In the genomic region with DNA sequence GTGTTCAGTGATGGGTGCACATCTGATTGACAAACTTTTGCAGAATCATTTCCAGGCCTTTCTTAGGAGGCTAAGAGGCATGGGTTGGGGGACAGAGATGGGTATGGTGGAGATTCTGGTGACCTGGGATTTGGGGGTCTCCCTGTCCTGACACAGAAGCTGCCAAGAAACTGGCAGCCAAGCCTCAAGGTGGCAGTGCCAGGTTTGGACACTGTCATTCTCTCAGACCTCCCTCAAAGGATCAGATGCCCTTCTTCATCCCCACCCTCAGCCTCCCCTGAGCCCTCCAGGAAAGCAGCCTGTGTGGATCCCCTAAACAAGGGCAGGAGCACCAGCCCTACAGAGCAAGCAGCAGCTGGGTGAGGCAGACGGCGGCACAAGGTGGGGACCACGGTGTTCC, we compare ENCODE assay signal across 36 cellular contexts. TPM values are rescaled to one million over a fixed set of nuclear protein-coding genes. Genes with fewer than 3 reads are reported as not detected.
"Had no signal": no experiment of that assay in that cellular context is flagged by ENCODE, and none has a peak within 500 bp of the region (broad histone marks: within the 10 kb centered on the region; RNA-seq: fewer than 3 reads in every experiment).

No MANE protein-coding gene starts in this region.

- H3K27ac ChIP-seq: adrenal gland, cardiac muscle cell, VCaP had no signal

- DNase-seq: activated B cell treated with CpG ODN at 0.5 μM for 24 hours; activated CD4-positive, alpha-beta memory T cell treated with anti-CD3 and anti-CD28 coated beads for 36 hours; activated CD4-positive, alpha-beta T cell treated with anti-CD3 and anti-CD28 coated beads for 4 hours; activated CD4-positive, alpha-beta T cell treated with anti-CD3 and anti-CD28 coated beads, Interleukin-2, amount 50 U/mL, for 1 hour; activated CD4-positive, alpha-beta T cell treated with anti-CD3 and anti-CD28 coated beads, Interleukin-2, amount 50 U/mL, for 4 hours; activated CD4-positive, CD25-positive, alpha-beta regulatory T cell treated with anti-CD3 and anti-CD28 coated beads, Interleukin-2, amount 50 U/mL, for 72 hours; activated CD8-positive, alpha-beta memory T cell treated with anti-CD3 and anti-CD28 coated beads, Interleukin-2, amount 50 U/mL, for 4 hours; activated effector memory CD4-positive, alpha-beta T cell treated with anti-CD3 and anti-CD28 coated beads, Interleukin-2, amount 50 U/mL, for 16 hours; activated gamma-delta T cell treated with Interleukin-2 at 50 U/mL for 16 hours; activated naive CD4-positive, alpha-beta T cell; activated naive CD4-positive, alpha-beta T cell treated with anti-CD3 and anti-CD28 coated beads for 36 hours; activated naive CD4-positive, alpha-beta T cell treated with anti-CD3 and anti-CD28 coated beads, Interleukin-2, amount 50 U/mL, for 16 hours; activated naive CD8-positive, alpha-beta T cell treated with anti-CD3 and anti-CD28 coated beads for 36 hours; activated T-cell treated with anti-CD3 and anti-CD28 coated beads for 4 hours; activated T-cell treated with anti-CD3 and anti-CD28 coated beads, Interleukin-2, amount 50 U/mL, for 1 hour; activated T-cell treated with anti-CD3 and anti-CD28 coated beads, Interleukin-2, amount 50 U/mL, for 4 hours; activated T-cell treated with anti-CD3 and anti-CD28 coated beads, Interleukin-2, amount 50 U/mL, for 72 hours; adrenal gland; amniotic stem cell; aorta; central memory CD4-positive, alpha-beta T cell; SW 1271; T-helper 1 cell; T-helper 2 cell; T-helper 9 cell had no signal

- H3K27me3 ChIP-seq: adrenal gland, cardiac muscle cell had no signal

- H3K4me1 ChIP-seq: adrenal gland had no signal

- ATAC-seq: activated naive CD4-positive, alpha-beta T cell treated with anti-CD3 and anti-CD28 coated beads, Interleukin-2, amount 50 U/mL, for 72 hours; activated T-cell treated with anti-CD3 and anti-CD28 coated beads, Interleukin-2, amount 50 U/mL, for 4 hours; activated T-cell treated with anti-CD3 and anti-CD28 coated beads, Interleukin-2, amount 50 U/mL, for 72 hours; activated T-helper 17 cell treated with anti-CD3 and anti-CD28 coated beads, Interleukin-2, amount 50 U/mL, for 72 hours had no signal

- H3K4me3 ChIP-seq: adrenal gland, cardiac muscle cell had no signal

- H3K36me3 Mint-ChIP-seq: activated CD4-positive, alpha-beta memory T cell treated with anti-CD3 and anti-CD28 coated beads for 36 hours; activated naive CD4-positive, alpha-beta T cell treated with anti-CD3 and anti-CD28 coated beads, Interleukin-2, amount 50 U/mL, for 72 hours; activated naive CD8-positive, alpha-beta T cell treated with anti-CD3 and anti-CD28 coated beads for 36 hours; brain had no signal

- H3K4me1 Mint-ChIP-seq: activated B cell treated with CpG ODN at 0.5 μM for 24 hours; activated naive CD8-positive, alpha-beta T cell treated with anti-CD3 and anti-CD28 coated beads for 36 hours; activated T-helper 17 cell treated with anti-CD3 and anti-CD28 coated beads, Interleukin-2, amount 50 U/mL, for 72 hours had no signal

- H3K4me3 Mint-ChIP-seq: activated B cell treated with CpG ODN at 0.5 μM for 24 hours; activated CD4-positive, alpha-beta memory T cell treated with anti-CD3 and anti-CD28 coated beads for 36 hours; activated naive CD4-positive, alpha-beta T cell treated with anti-CD3 and anti-CD28 coated beads for 36 hours; activated naive CD8-positive, alpha-beta T cell treated with anti-CD3 and anti-CD28 coated beads for 36 hours; activated T-cell treated with anti-CD3 and anti-CD28 coated beads, Interleukin-2, amount 50 U/mL, for 4 hours; activated T-cell treated with anti-CD3 and anti-CD28 coated beads, Interleukin-2, amount 50 U/mL, for 72 hours; activated T-helper 1 cell treated with anti-CD3 and anti-CD28 coated beads, Interleukin-12 subunit alpha, Interleukin-12 subunit beta, Interleukin-2, Interleukin-4 antibody, amounts not matched to agents 30 ng/mL and 10 ng/mL and 1 ng/mL, durations not matched to agents 14 hours and 24 hours and 36 hours; activated T-helper 17 cell treated with anti-CD3 and anti-CD28 coated beads, Interleukin-2, amount 50 U/mL, for 72 hours; brain; T-helper 1 cell treated with Interleukin-12 subunit alpha and Interleukin-12 subunit beta and Interleukin-4 antibody, amounts not matched to agents 30 μg/mL and 1 μg/mL, for 36 hours; T-helper 2 cell treated with Interferon-gamma antibody and Interleukin-4, amounts not matched to agents 5 μg/mL and 100 μg/mL, for 36 hours had no signal

- H3K9me3 ChIP-seq: adrenal gland had no signal

- H3K9me3 Mint-ChIP-seq: activated B cell treated with CpG ODN at 0.5 μM for 24 hours; activated CD4-positive, alpha-beta memory T cell treated with anti-CD3 and anti-CD28 coated beads for 36 hours; activated naive CD4-positive, alpha-beta T cell treated with anti-CD3 and anti-CD28 coated beads for 36 hours; activated naive CD4-positive, alpha-beta T cell treated with anti-CD3 and anti-CD28 coated beads, Interleukin-2, amount 50 U/mL, for 72 hours; activated naive CD8-positive, alpha-beta T cell treated with anti-CD3 and anti-CD28 coated beads for 36 hours; activated T-cell treated with anti-CD3 and anti-CD28 coated beads, Interleukin-2, amount 50 U/mL, for 4 hours; activated T-cell treated with anti-CD3 and anti-CD28 coated beads, Interleukin-2, amount 50 U/mL, for 72 hours; activated T-helper 1 cell treated with anti-CD3 and anti-CD28 coated beads, Interleukin-12 subunit alpha, Interleukin-12 subunit beta, Interleukin-2, Interleukin-4 antibody, amounts not matched to agents 30 ng/mL and 10 ng/mL and 1 ng/mL, durations not matched to agents 14 hours and 24 hours and 36 hours; activated T-helper 17 cell treated with anti-CD3 and anti-CD28 coated beads, Interleukin-2, amount 50 U/mL, for 72 hours; brain; T-helper 1 cell treated with Interleukin-12 subunit alpha and Interleukin-12 subunit beta and Interleukin-4 antibody, amounts not matched to agents 30 μg/mL and 1 μg/mL, for 36 hours; T-helper 2 cell treated with Interferon-gamma antibody and Interleukin-4, amounts not matched to agents 5 μg/mL and 100 μg/mL, for 36 hours had no signal

- H3K27ac Mint-ChIP-seq: activated B cell treated with CpG ODN at 0.5 μM for 24 hours; activated CD4-positive, alpha-beta memory T cell treated with anti-CD3 and anti-CD28 coated beads for 36 hours; activated naive CD4-positive, alpha-beta T cell treated with anti-CD3 and anti-CD28 coated beads for 36 hours; activated naive CD8-positive, alpha-beta T cell treated with anti-CD3 and anti-CD28 coated beads for 36 hours; activated T-cell treated with anti-CD3 and anti-CD28 coated beads, Interleukin-2, amount 50 U/mL, for 72 hours; activated T-helper 1 cell treated with anti-CD3 and anti-CD28 coated beads, Interleukin-12 subunit alpha, Interleukin-12 subunit beta, Interleukin-2, Interleukin-4 antibody, amounts not matched to agents 30 ng/mL and 10 ng/mL and 1 ng/mL, durations not matched to agents 14 hours and 24 hours and 36 hours; activated T-helper 17 cell treated with anti-CD3 and anti-CD28 coated beads, Interleukin-2, amount 50 U/mL, for 72 hours; brain; T-helper 1 cell treated with Interleukin-12 subunit alpha and Interleukin-12 subunit beta and Interleukin-4 antibody, amounts not matched to agents 30 μg/mL and 1 μg/mL, for 36 hours; T-helper 2 cell treated with Interferon-gamma antibody and Interleukin-4, amounts not matched to agents 5 μg/mL and 100 μg/mL, for 36 hours had no signal

- H3K36me3 ChIP-seq: adrenal gland, cardiac muscle cell had no signal

RNA-seq across cellular contexts. Expression of gene MAS1L, which starts 18.1 kb away (rescaled TPM):
- total RNA-seq: activated B cell treated with CpG ODN at 0.5 μM for 24 hours; activated CD4-positive, alpha-beta memory T cell treated with anti-CD3 and anti-CD28 coated beads for 36 hours; activated CD8-positive, alpha-beta memory T cell treated with anti-CD3 and anti-CD28 coated beads for 36 hours; activated naive CD4-positive, alpha-beta T cell treated with anti-CD3 and anti-CD28 coated beads for 36 hours; activated naive CD4-positive, alpha-beta T cell treated with anti-CD3 and anti-CD28 coated beads, Interleukin-2, amount 50 U/mL, for 72 hours; activated naive CD8-positive, alpha-beta T cell treated with anti-CD3 and anti-CD28 coated beads for 36 hours; activated T-cell treated with anti-CD3 and anti-CD28 coated beads, Interleukin-2, amount 50 U/mL, for 4 hours; activated T-cell treated with anti-CD3 and anti-CD28 coated beads, Interleukin-2, amount 50 U/mL, for 72 hours; activated T-helper 1 cell treated with anti-CD3 and anti-CD28 coated beads, Interleukin-12 subunit alpha, Interleukin-12 subunit beta, Interleukin-2, Interleukin-4 antibody, amounts not matched to agents 30 ng/mL and 10 ng/mL and 1 ng/mL, durations not matched to agents 14 hours and 24 hours and 36 hours; activated T-helper 17 cell treated with anti-CD3 and anti-CD28 coated beads, Interleukin-2, amount 50 U/mL, for 72 hours; adrenal gland; bronchial epithelial cell; cardiac muscle cell; cerebellum had no signal
- polyA plus RNA-seq: adrenal gland, aorta, cardiac muscle cell had no signal

RNA-seq across cellular contexts. Expression of gene OR2H1, which starts 48.9 kb away (rescaled TPM):
- total RNA-seq: activated B cell treated with CpG ODN at 0.5 μM for 24 hours; activated CD4-positive, alpha-beta memory T cell treated with anti-CD3 and anti-CD28 coated beads for 36 hours; activated CD8-positive, alpha-beta memory T cell treated with anti-CD3 and anti-CD28 coated beads for 36 hours; activated naive CD4-positive, alpha-beta T cell treated with anti-CD3 and anti-CD28 coated beads for 36 hours; activated naive CD4-positive, alpha-beta T cell treated with anti-CD3 and anti-CD28 coated beads, Interleukin-2, amount 50 U/mL, for 72 hours; activated naive CD8-positive, alpha-beta T cell treated with anti-CD3 and anti-CD28 coated beads for 36 hours; activated T-cell treated with anti-CD3 and anti-CD28 coated beads, Interleukin-2, amount 50 U/mL, for 4 hours; activated T-cell treated with anti-CD3 and anti-CD28 coated beads, Interleukin-2, amount 50 U/mL, for 72 hours; activated T-helper 1 cell treated with anti-CD3 and anti-CD28 coated beads, Interleukin-12 subunit alpha, Interleukin-12 subunit beta, Interleukin-2, Interleukin-4 antibody, amounts not matched to agents 30 ng/mL and 10 ng/mL and 1 ng/mL, durations not matched to agents 14 hours and 24 hours and 36 hours; activated T-helper 17 cell treated with anti-CD3 and anti-CD28 coated beads, Interleukin-2, amount 50 U/mL, for 72 hours; adrenal gland; aorta; bronchial epithelial cell; cardiac muscle cell; cerebellum had no signal
- polyA plus RNA-seq: adrenal gland, aorta, cardiac muscle cell had no signal

RNA-seq across cellular contexts. Expression of gene OR11A1, which starts 48.9 kb away (rescaled TPM):
- total RNA-seq: activated B cell treated with CpG ODN at 0.5 μM for 24 hours; activated CD4-positive, alpha-beta memory T cell treated with anti-CD3 and anti-CD28 coated beads for 36 hours; activated CD8-positive, alpha-beta memory T cell treated with anti-CD3 and anti-CD28 coated beads for 36 hours; activated naive CD4-positive, alpha-beta T cell treated with anti-CD3 and anti-CD28 coated beads for 36 hours; activated naive CD4-positive, alpha-beta T cell treated with anti-CD3 and anti-CD28 coated beads, Interleukin-2, amount 50 U/mL, for 72 hours; activated naive CD8-positive, alpha-beta T cell treated with anti-CD3 and anti-CD28 coated beads for 36 hours; activated T-cell treated with anti-CD3 and anti-CD28 coated beads, Interleukin-2, amount 50 U/mL, for 4 hours; activated T-cell treated with anti-CD3 and anti-CD28 coated beads, Interleukin-2, amount 50 U/mL, for 72 hours; activated T-helper 1 cell treated with anti-CD3 and anti-CD28 coated beads, Interleukin-12 subunit alpha, Interleukin-12 subunit beta, Interleukin-2, Interleukin-4 antibody, amounts not matched to agents 30 ng/mL and 10 ng/mL and 1 ng/mL, durations not matched to agents 14 hours and 24 hours and 36 hours; activated T-helper 17 cell treated with anti-CD3 and anti-CD28 coated beads, Interleukin-2, amount 50 U/mL, for 72 hours; adrenal gland; aorta; bronchial epithelial cell; cardiac muscle cell; cerebellum had no signal
- polyA plus RNA-seq: adrenal gland, aorta, cardiac muscle cell had no signal

RNA-seq across cellular contexts. Expression of gene UBD, which starts 53.7 kb away (rescaled TPM):
- total RNA-seq: activated B cell treated with CpG ODN at 0.5 μM for 24 hours, bronchial epithelial cell, cardiac muscle cell, cerebellum had no signal
- polyA plus RNA-seq: cardiac muscle cell had no signal
